Comparison of ENCODE assay signal across 11 cellular contexts in the genomic region with DNA sequence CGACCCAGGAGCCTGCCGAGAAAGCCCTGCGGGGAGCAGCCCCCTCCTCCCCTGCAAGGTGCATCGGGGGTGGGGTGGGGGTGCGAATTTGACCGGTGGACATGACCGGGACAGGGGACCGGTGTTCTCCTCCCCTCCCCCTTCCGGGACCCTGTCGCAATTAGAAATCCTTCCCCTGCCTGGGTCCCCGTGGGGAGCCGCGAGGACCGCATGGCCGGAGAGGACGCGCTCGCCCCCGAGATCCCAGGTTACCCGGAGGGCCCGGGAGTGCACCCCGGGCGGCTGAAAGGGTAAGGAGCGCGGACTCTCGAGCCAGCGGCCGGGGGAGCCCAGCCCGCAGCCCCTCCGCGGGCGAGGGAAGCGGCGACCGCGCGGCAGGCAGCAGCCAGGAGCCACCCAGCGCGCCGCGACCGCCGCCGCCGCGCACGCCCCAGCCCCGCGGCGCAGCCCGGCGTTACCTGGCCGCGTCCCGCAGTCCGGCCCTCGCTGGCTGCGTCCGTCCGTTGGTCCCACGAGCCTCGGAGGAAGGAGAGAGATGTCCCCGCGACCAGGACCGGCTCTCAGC. TPM values are rescaled to one million over a fixed set of nuclear protein-coding genes. Genes with fewer than 3 reads are reported as not detected.
A peak's percentile ranks its signal among the peaks of the same experiment; 100 is the strongest.
DNase-seq lines count a peak whose midpoint lies in the region; ATAC-seq and FAIRE-seq lines count a peak whose summit lies in the region.
"Had no signal": no experiment of that assay in that cellular context is flagged by ENCODE, and none has a peak within 500 bp of the region (broad histone marks: within the 10 kb centered on the region; RNA-seq: fewer than 3 reads in every experiment).

No MANE protein-coding gene starts in this region.

- no peak overlapping the region for H3K27ac ChIP-seq in right cardiac atrium (ENCODE audit: low read length)
- H3K27ac ChIP-seq in small intestine (ENCODE audit: low read depth in 1 of 2, low read length in 1 of 2) = no peak overlapping the region

- peaks cover 5% of the 10 kb centered on the region for H3K9me3 Mint-ChIP-seq in activated CD8-positive, alpha-beta memory T cell treated with anti-CD3 and anti-CD28 coated beads, Interleukin-2, amount 10 ng/mL, durations not matched to agents 7 days and 5 days (ENCODE audit: low read depth)

- CTCF ChIA-PET in activated CD8-positive, alpha-beta memory T cell treated with anti-CD3 and anti-CD28 coated beads, Interleukin-2, amount 10 ng/mL, durations not matched to agents 7 days and 5 days (lab: Charles Lee) = no interaction called here

- no peak overlapping the region for H3K4me3 Mint-ChIP-seq in activated CD8-positive, alpha-beta memory T cell treated with anti-CD3 and anti-CD28 coated beads, Interleukin-2, amount 10 ng/mL, durations not matched to agents 7 days and 5 days
- H3K4me3 Mint-ChIP-seq: activated CD4-positive, alpha-beta T cell treated with anti-CD3 and anti-CD28 coated beads for 36 hours had no signal

- intact Hi-C loops in right cardiac atrium (cut with DNase I) = no loop called here

- H3K36me3 Mint-ChIP-seq in activated CD8-positive, alpha-beta memory T cell treated with anti-CD3 and anti-CD28 coated beads, Interleukin-2, amount 10 ng/mL, durations not matched to agents 7 days and 5 days = peaks cover 7% of the 10 kb centered on the region

- H3K9me3 ChIP-seq in NT2/D1 (ENCODE audit: insufficient read depth, low read length) (no peaks in the 10 kb centered on the region), right cardiac atrium (ENCODE audit: control insufficient read depth, low read length) (no peaks in the 10 kb centered on the region), small intestine (ENCODE audit: control insufficient read depth, low read depth) (no peaks in the 10 kb centered on the region)

- peak; percentile 16 for ATAC-seq in GM19467 (IDR thresholded peaks at IDR 0.05; ENCODE audit: unreplicated experiment)
- ATAC-seq in right cardiac atrium = peak in 1 of 2 donors; percentile 22
- no peak for ATAC-seq in GM21529 (IDR thresholded peaks at IDR 0.05; ENCODE audit: unreplicated experiment)
- no peak for ATAC-seq in activated CD8-positive, alpha-beta memory T cell treated with anti-CD3 and anti-CD28 coated beads, Interleukin-2, amount 10 ng/mL, durations not matched to agents 7 days and 5 days
- ATAC-seq: activated CD4-positive, alpha-beta T cell treated with anti-CD3 and anti-CD28 coated beads for 36 hours had no signal

- H3K4me1 ChIP-seq in NT2/D1 (ENCODE audit: insufficient read depth, insufficient read length) = no peaks in the 10 kb centered on the region
- no peaks in the 10 kb centered on the region for H3K4me1 ChIP-seq in right cardiac atrium (ENCODE audit: control insufficient read depth, insufficient read depth, low read length)
- H3K4me1 ChIP-seq in small intestine (ENCODE audit: control insufficient read depth in 2 of 2, insufficient read depth in 1 of 2, low read depth in 1 of 2, low read length in 1 of 2) = no peaks in the 10 kb centered on the region

- WGBS in right cardiac atrium = 1% methylated on average over 65 of the region's 65 CpGs
- WGBS in small intestine, 3 donors = 3 to 8% (median 4%) methylated on average over 47 to 65 of the region's 65 CpGs

- H3K4me3 ChIP-seq in NT2/D1 (ENCODE audit: insufficient read length, low read depth) (peak overlapping the region; percentile 61), right cardiac atrium (ENCODE audit: low read length) (peak overlapping the region; percentile 21), small intestine (ENCODE audit: low read depth in 1 of 2, low read length in 2 of 2) (peak overlapping the region; percentile 1 to 43)

- no peaks in the 10 kb centered on the region for H3K4me1 Mint-ChIP-seq in activated CD8-positive, alpha-beta memory T cell treated with anti-CD3 and anti-CD28 coated beads, Interleukin-2, amount 10 ng/mL, durations not matched to agents 7 days and 5 days

- H3K27ac Mint-ChIP-seq in activated CD8-positive, alpha-beta memory T cell treated with anti-CD3 and anti-CD28 coated beads, Interleukin-2, amount 10 ng/mL, durations not matched to agents 7 days and 5 days = no peak overlapping the region
- H3K27ac Mint-ChIP-seq: activated CD4-positive, alpha-beta T cell treated with anti-CD3 and anti-CD28 coated beads for 36 hours had no signal

- H3K36me3 ChIP-seq in NT2/D1 (ENCODE audit: insufficient read depth, insufficient read length, low read length) = no peaks in the 10 kb centered on the region
- H3K36me3 ChIP-seq in small intestine (ENCODE audit: control insufficient read depth in 2 of 2, insufficient read depth in 2 of 2, low read length in 2 of 2) = no peaks in the 10 kb centered on the region

- no peak for FAIRE-seq in small intestine (lab: Jason Lieb, UNC)
- FAIRE-seq: GM12892 had no signal

- DNase-seq in NT2/D1 (ENCODE audit: low read depth, low spot score) (peak; percentile 1), right cardiac atrium (peak in 1 of 3 donors; percentile 41), small intestine (no peak), SKM-1 treated with dmso at 0.1 percent for 144 hours (lab: John Stamatoyannopoulos, UW; ENCODE audit: unreplicated experiment) (no peak)
- no peak for DNase-seq in effector CD8-positive, alpha-beta T cell (lab: John Stamatoyannopoulos, UW)
- no peak for DNase-seq in activated CD8-positive, alpha-beta memory T cell treated with anti-CD3 and anti-CD28 coated beads, Interleukin-2, amount 10 ng/mL, durations not matched to agents 7 days and 5 days
- DNase-seq: NCI-H1048 had no signal

- H3K27me3 ChIP-seq in NT2/D1 (ENCODE audit: insufficient read depth, insufficient read length) = peaks cover 28% of the 10 kb centered on the region
- H3K27me3 ChIP-seq in right cardiac atrium (ENCODE audit: control insufficient read depth, insufficient read depth) = peaks cover 3% of the 10 kb centered on the region
- peaks cover 6 to 16% of the 10 kb centered on the region in 2 donors for H3K27me3 ChIP-seq in small intestine (ENCODE audit: control insufficient read depth in 2 of 2, insufficient read depth in 2 of 2, low read length in 2 of 2)

- H3K27me3 Mint-ChIP-seq in activated CD8-positive, alpha-beta memory T cell treated with anti-CD3 and anti-CD28 coated beads, Interleukin-2, amount 10 ng/mL, durations not matched to agents 7 days and 5 days = peaks cover 19% of the 10 kb centered on the region

- H3K9ac ChIP-seq in NT2/D1 (ENCODE audit: insufficient read length, low read depth) = peak overlapping the region; percentile 83

RNA-seq across cellular contexts. Expression of a gene that starts 0.5 kb away (rescaled TPM):
- total RNA-seq in right cardiac atrium = under 1 TPM in 3 of 4 donors, not detected in 1; 0.12 to 0.31 (median 0.28) TPM
- 0.11 TPM for polyA plus RNA-seq in right cardiac atrium
- polyA plus RNA-seq in small intestine = under 1 TPM in 1 of 3 donors, not detected in 2; 0.22 TPM
- total RNA-seq in activated CD8-positive, alpha-beta memory T cell treated with anti-CD3 and anti-CD28 coated beads, Interleukin-2, amount 10 ng/mL, durations not matched to agents 7 days and 5 days = not detected
